2 cellular contexts compared by ENCODE assay signal in genomic region chr6:45184040-45184439, GRCh38.
A peak's percentile ranks its signal among the peaks of the same experiment; 100 is the strongest.
TF ChIP-seq lines count a peak whose summit lies in the region.

No MANE protein-coding gene starts in this region.

TF ChIP-seq in IMR-90, 13 proteins besides CTCF, POLR2A, EP300 and RAD21:
- TF ChIP-seq CEBPB (IDR thresholded peaks at IDR 0.05; ENCODE audit: low read depth, low read length) = peak; percentile 43; the same call in 1 of the 2 replicates
- no peak for TF ChIP-seq MXI1 (IDR thresholded peaks at IDR 0.05; ENCODE audit: borderline replicate concordance, low read depth, low read length)

TF ChIP-seq in K562, 482 proteins besides CTCF, POLR2A, EP300 and RAD21 (continued from another document):
- no peak for TF ChIP-seq CEBPG (CRISPR knock-in tag; IDR thresholded peaks at IDR 0.05)
- TF ChIP-seq CEBPG (tag; conservative IDR thresholded peaks at IDR 0.05 in 1 of 2, IDR thresholded peaks at IDR 0.05 in 1 of 2) = peak in 1 of 2 experiments; percentile 78; a peak in 3 of 4 replicates
- no peak for TF ChIP-seq BRD9 (IDR thresholded peaks at IDR 0.05; ENCODE audit: low read depth, partially characterized antibody)
- no peak for TF ChIP-seq MAFK (IDR thresholded peaks at IDR 0.05; ENCODE audit: low read length)
- no peak for TF ChIP-seq C11orf30 (IDR thresholded peaks at IDR 0.05; ENCODE audit: low read depth)
TF ChIP-seq in K562: peak in this region for 2.
